Comparison of ENCODE assay signal across 31 cellular contexts in the genomic region with DNA sequence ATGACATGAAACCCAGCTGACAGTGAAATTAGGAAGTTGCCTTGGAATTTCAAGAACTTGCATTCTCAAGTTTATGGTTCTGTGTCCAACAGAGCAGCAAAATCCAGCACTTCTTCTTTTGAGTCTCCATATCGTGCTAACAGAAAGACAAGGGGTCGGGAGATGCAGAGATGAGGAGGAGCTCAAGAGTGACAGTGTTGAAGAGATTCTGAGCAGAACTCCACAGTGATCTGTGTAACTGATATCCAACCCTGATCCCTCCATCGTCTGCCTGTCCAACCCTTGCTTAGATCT. TPM values are rescaled to one million over a fixed set of nuclear protein-coding genes. Genes with fewer than 3 reads are reported as not detected.
DNase-seq lines count a peak whose midpoint lies in the region; ATAC-seq, FAIRE-seq and TF ChIP-seq lines count a peak whose summit lies in the region.
"Had no signal": no experiment of that assay in that cellular context is flagged by ENCODE, and none has a peak within 500 bp of the region (broad histone marks: within the 10 kb centered on the region; RNA-seq: fewer than 3 reads in every experiment).

No MANE protein-coding gene starts in this region.

- no peak overlapping the region for H3K27ac ChIP-seq in OCI-LY7 (ENCODE audit: low read depth, low read length, poor library complexity, severe bottlenecking)
- no peak overlapping the region for H3K27ac ChIP-seq in HepG2 (ENCODE audit: extremely low read length, insufficient read depth, low read length)
- H3K27ac ChIP-seq: BLaER1, KMS-11 had no signal

- TF ChIP-seq RAD21 in HepG2 (CRISPR knock-in tag; IDR thresholded peaks at IDR 0.05): no peak

- TF ChIP-seq EP300 in HepG2 (IDR thresholded peaks at IDR 0.05; ENCODE audit: low read depth in 2 of 2, low read length in 2 of 2): no peak
- no peak for TF ChIP-seq EP300 in HepG2 (CRISPR knock-in tag; IDR thresholded peaks at IDR 0.05; ENCODE audit: borderline replicate concordance)

- DNase-seq in activated naive CD8-positive, alpha-beta T cell treated with anti-CD3 and anti-CD28 coated beads for 36 hours: no peak
- no peak for DNase-seq in OCI-LY7 (ENCODE audit: low spot score)
- no peak for DNase-seq in HepG2 (ENCODE audit: low spot score)
- no peak for DNase-seq in NCI-H2107 (lab: John Stamatoyannopoulos, UW)
- no peak for DNase-seq in left colon
- DNase-seq in NK-92 treated with Interleukin-12 subunit alpha and Interleukin-12 subunit beta, amount 100 ng/mL, for 24 hours (lab: John Stamatoyannopoulos, UW): no peak
- DNase-seq: activated CD4-positive, alpha-beta T cell treated with anti-CD3 and anti-CD28 coated beads, Interleukin-2, amount 10 ng/mL, durations not matched to agents 7 days and 5 days; activated naive CD8-positive, alpha-beta T cell treated with anti-CD3 and anti-CD28 coated beads, Interleukin-2, amount 50 U/mL, for 24 hours; DMS153; effector memory CD4-positive, alpha-beta T cell; GOT3; NCI-H1092 treated with DMSO at 0.1 percent for 48 hours; NCI-H2081 treated with DMSO at 0.1 percent for 48 hours; NCI-H510A; nephron progenitor cell; stimulated activated CD4-positive, alpha-beta T cell treated with anti-CD3 and anti-CD28 coated beads, Interleukin-4, amount 100 ng/mL, for 1 hour; stimulated activated naive CD8-positive, alpha-beta T cell treated with anti-CD3 and anti-CD28 coated beads, Interleukin-15, amount 100 ng/mL, for 72 hours; SW 1271 had no signal

- peaks cover 19% of the 10 kb centered on the region for H3K9me3 ChIP-seq in OCI-LY7 (ENCODE audit: low read length)
- no peaks in the 10 kb centered on the region for H3K9me3 ChIP-seq in HepG2 (ENCODE audit: low read length)
- H3K9me3 ChIP-seq: body of pancreas had no signal

- 51% methylated on average over 3 of the region's 3 CpGs for WGBS in HepG2 (ENCODE audit: low lambda C conversion rate)

- BruUV-seq in OCI-LY7 (replicated peaks; lab: Mats Ljungman, UMichigan): no TSS peak
- BruUV-seq in HepG2 (replicated peaks; lab: Mats Ljungman, UMichigan): no TSS peak

- H2AFZ ChIP-seq in OCI-LY7 (ENCODE audit: low read length): peak overlapping the region; percentile 1; the same call in 1 of the 2 replicates
- H2AFZ ChIP-seq in HepG2 (ENCODE audit: low read length): no peak overlapping the region

- H4K20me1 ChIP-seq in OCI-LY7 (ENCODE audit: insufficient read depth, low read length) (no peaks in the 10 kb centered on the region), HepG2 (ENCODE audit: insufficient read depth, low read length) (no peaks in the 10 kb centered on the region)
- H4K20me1 ChIP-seq: BLaER1 had no signal

- CTCF ChIA-PET in OCI-LY7 (lab: Charles Lee; ENCODE audit: unreplicated experiment): no interaction called here
- CTCF ChIA-PET in HepG2 (lab: Yijun Ruan, JAX; ENCODE audit: low intra/inter-chr PET ratio, low total read pairs): no interaction called here

- TF ChIP-seq CTCF in OCI-LY7 (conservative IDR thresholded peaks at IDR 0.05; ENCODE audit: low read length): no peak
- TF ChIP-seq CTCF in HepG2 (CRISPR knock-in tag; IDR thresholded peaks at IDR 0.05): no peak

- no peak overlapping the region for H3K4me2 ChIP-seq in OCI-LY7 (ENCODE audit: low read length)
- peak overlapping the region; percentile 16; the same call in 1 of the 2 replicates for H3K4me2 ChIP-seq in HepG2 (ENCODE audit: low read depth, low read length)
- H3K4me2 ChIP-seq: BLaER1, KMS-11 had no signal

- H3K9me3 Mint-ChIP-seq in activated naive CD8-positive, alpha-beta T cell (ENCODE audit: low read depth): no peaks in the 10 kb centered on the region
- H3K9me3 Mint-ChIP-seq in activated naive CD8-positive, alpha-beta T cell treated with anti-CD3 and anti-CD28 coated beads for 36 hours: no peaks in the 10 kb centered on the region
- H3K9me3 Mint-ChIP-seq: activated CD4-positive, alpha-beta T cell treated with anti-CD3 and anti-CD28 coated beads, Interleukin-2, amount 10 ng/mL, durations not matched to agents 7 days and 5 days; activated naive CD8-positive, alpha-beta T cell treated with anti-CD3 and anti-CD28 coated beads, Interleukin-2, amount 50 U/mL, for 24 hours; stimulated activated naive CD8-positive, alpha-beta T cell treated with anti-CD3 and anti-CD28 coated beads, Interleukin-15, amount 100 ng/mL, for 72 hours; type B pancreatic cell had no signal

- H3K4me1 ChIP-seq in OCI-LY7 (ENCODE audit: insufficient read depth, low read length, poor library complexity, severe bottlenecking) (peaks cover 57% of the 10 kb centered on the region), HepG2 (ENCODE audit: insufficient read depth, low read length) (peaks cover 57% of the 10 kb centered on the region)

- H3K4me1 Mint-ChIP-seq in activated naive CD8-positive, alpha-beta T cell (ENCODE audit: low read depth): peaks cover 40% of the 10 kb centered on the region
- peaks cover 21% of the 10 kb centered on the region for H3K4me1 Mint-ChIP-seq in activated naive CD8-positive, alpha-beta T cell treated with anti-CD3 and anti-CD28 coated beads for 36 hours

- intact Hi-C loops in OCI-LY7 (cut with micrococcal nuclease; ENCODE audit: unreplicated experiment) (no loop called here), HepG2 (cut with micrococcal nuclease; ENCODE audit: unreplicated experiment) (no loop called here), left colon (cut with DNase I, micrococcal nuclease) (no loop called here)

- no peaks in the 10 kb centered on the region for H3K27me3 Mint-ChIP-seq in activated naive CD8-positive, alpha-beta T cell
- H3K27me3 Mint-ChIP-seq in activated naive CD8-positive, alpha-beta T cell treated with anti-CD3 and anti-CD28 coated beads for 36 hours: no peaks in the 10 kb centered on the region
- H3K27me3 Mint-ChIP-seq: activated CD4-positive, alpha-beta T cell treated with anti-CD3 and anti-CD28 coated beads, Interleukin-2, amount 10 ng/mL, durations not matched to agents 7 days and 5 days; activated naive CD8-positive, alpha-beta T cell treated with anti-CD3 and anti-CD28 coated beads, Interleukin-2, amount 50 U/mL, for 24 hours; stimulated activated naive CD8-positive, alpha-beta T cell treated with anti-CD3 and anti-CD28 coated beads, Interleukin-15, amount 100 ng/mL, for 72 hours; type B pancreatic cell had no signal

- in situ Hi-C loops in HepG2 (cut with HindIII; ENCODE audit: extremely low pct_ligation_motif_present, low pct_unique_long_range_greater_than_20kb): no loop called here

- H3K36me3 Mint-ChIP-seq in activated naive CD8-positive, alpha-beta T cell: peaks cover 2% of the 10 kb centered on the region
- H3K36me3 Mint-ChIP-seq in activated naive CD8-positive, alpha-beta T cell treated with anti-CD3 and anti-CD28 coated beads for 36 hours: peaks cover 22% of the 10 kb centered on the region
- H3K36me3 Mint-ChIP-seq: type B pancreatic cell had no signal

- H3K27ac Mint-ChIP-seq in activated naive CD8-positive, alpha-beta T cell: peak overlapping the region; percentile 25
- no peak overlapping the region for H3K27ac Mint-ChIP-seq in activated naive CD8-positive, alpha-beta T cell treated with anti-CD3 and anti-CD28 coated beads for 36 hours
- H3K27ac Mint-ChIP-seq: activated CD4-positive, alpha-beta T cell treated with anti-CD3 and anti-CD28 coated beads, Interleukin-2, amount 10 ng/mL, durations not matched to agents 7 days and 5 days; activated naive CD8-positive, alpha-beta T cell treated with anti-CD3 and anti-CD28 coated beads, Interleukin-2, amount 50 U/mL, for 24 hours; stimulated activated naive CD8-positive, alpha-beta T cell treated with anti-CD3 and anti-CD28 coated beads, Interleukin-15, amount 100 ng/mL, for 72 hours; type B pancreatic cell had no signal

- H3K36me3 ChIP-seq in OCI-LY7 (ENCODE audit: insufficient read depth, low read length): peaks cover 9% of the 10 kb centered on the region; the same call in 1 of the 2 replicates
- no peaks in the 10 kb centered on the region for H3K36me3 ChIP-seq in HepG2 (replicated peaks in 1 of 2; ENCODE audit: control insufficient read depth in 1 of 2, insufficient read depth in 2 of 2, low read length in 2 of 2)
- H3K36me3 ChIP-seq: BLaER1 had no signal

- no peaks in the 10 kb centered on the region for H3K9me2 ChIP-seq in OCI-LY7 (ENCODE audit: insufficient read depth, low read length)

- POLR2A ChIA-PET in OCI-LY7 (lab: Charles Lee): interaction anchor here (0.9 to 1.2 kb wide), 2 partner anchors 9 to 60 kb away, joined by 3 to 4 read pairs; no protein-coding TSS in a partner anchor
- POLR2A ChIA-PET in HepG2 (lab: Yijun Ruan, JAX): no interaction called here

- no peak for TF ChIP-seq POLR2A in HepG2 (IDR thresholded peaks at IDR 0.05; ENCODE audit: insufficient read depth in 1 of 2, low read depth in 2 of 2, low read length in 2 of 2)

- H3K27me3 ChIP-seq in HepG2 (ENCODE audit: control insufficient read depth in 1 of 2, insufficient read depth in 2 of 2, low read length in 2 of 2): no peaks in the 10 kb centered on the region
- H3K27me3 ChIP-seq: BLaER1, body of pancreas had no signal

- H3K4me3 Mint-ChIP-seq in activated naive CD8-positive, alpha-beta T cell: no peak overlapping the region
- H3K4me3 Mint-ChIP-seq in activated naive CD8-positive, alpha-beta T cell treated with anti-CD3 and anti-CD28 coated beads for 36 hours: no peak overlapping the region
- H3K4me3 Mint-ChIP-seq: activated CD4-positive, alpha-beta T cell treated with anti-CD3 and anti-CD28 coated beads, Interleukin-2, amount 10 ng/mL, durations not matched to agents 7 days and 5 days; activated naive CD8-positive, alpha-beta T cell treated with anti-CD3 and anti-CD28 coated beads, Interleukin-2, amount 50 U/mL, for 24 hours; nephron progenitor cell; stimulated activated naive CD8-positive, alpha-beta T cell treated with anti-CD3 and anti-CD28 coated beads, Interleukin-15, amount 100 ng/mL, for 72 hours; type B pancreatic cell had no signal

- no peaks in the 10 kb centered on the region; the same call in 1 of the 2 replicates for H3K79me2 ChIP-seq in OCI-LY7 (ENCODE audit: insufficient read depth, low read depth, low read length)
- H3K79me2 ChIP-seq in HepG2 (ENCODE audit: insufficient read depth, low read length): no peaks in the 10 kb centered on the region

- H3K9ac ChIP-seq in HepG2 (ENCODE audit: insufficient read depth, low read depth, low read length): no peak overlapping the region
- H3K9ac ChIP-seq: BLaER1, KMS-11 had no signal

- H3K4me3 ChIP-seq in OCI-LY7 (ENCODE audit: low read depth, low read length, poor library complexity, severe bottlenecking) (no peak overlapping the region), HepG2 (replicated peaks in 1 of 3; ENCODE audit: insufficient read depth in 1 of 3, low read depth in 2 of 3, low read length in 3 of 3) (no peak overlapping the region)
- H3K4me3 ChIP-seq: BLaER1, body of pancreas, skin epidermis had no signal

- no peak for ATAC-seq in HepG2
- ATAC-seq in GM21717 (IDR thresholded peaks at IDR 0.05; ENCODE audit: unreplicated experiment): no peak
- ATAC-seq in left colon: no peak
- ATAC-seq: activated naive CD8-positive, alpha-beta T cell treated with anti-CD3 and anti-CD28 coated beads, Interleukin-2, amount 50 U/mL, for 24 hours; body of pancreas; esophagus mucosa; stimulated activated naive CD8-positive, alpha-beta T cell treated with anti-CD3 and anti-CD28 coated beads, Interleukin-15, amount 100 ng/mL, for 72 hours had no signal

- FAIRE-seq in HepG2 (lab: Jason Lieb, UNC): no peak
- FAIRE-seq: frontal cortex, TTC549 had no signal

RNA-seq across cellular contexts. Expression of a gene that starts 21.2 kb away (rescaled TPM):
- under 1 TPM; 0.14 to 0.16 TPM for total RNA-seq in activated naive CD8-positive, alpha-beta T cell treated with anti-CD3 and anti-CD28 coated beads for 36 hours
- total RNA-seq in OCI-LY7 (2014; rRNA removed; shearing (Covaris generic)): 0.25 and 0.36 TPM in 2 replicates
- total RNA-seq in OCI-LY7 (2022) (1.0 and 1.1 TPM in 2 replicates), HepG2 (2016; rRNA removed; fragmentation: Illumina TruSeq; extraction: Trizol) (not detected in 2 replicates), left colon (not detected)
- not detected in 2 replicates for total RNA-seq in HepG2 (2016; cell fraction: cytosol; rRNA removed; fragmentation: Illumina TruSeq; extraction: Trizol; ENCODE audit: low read depth)
- total RNA-seq in HepG2 (2016; cell fraction: insoluble cytoplasmic fraction; rRNA removed; fragmentation: Illumina TruSeq; extraction: Trizol): not detected in 2 replicates
- total RNA-seq in HepG2 (2016; cell fraction: membrane; rRNA removed; fragmentation: Illumina TruSeq; extraction: Trizol): not detected in 2 replicates
- not detected in 2 replicates for total RNA-seq in HepG2 (2016; cell fraction: nucleus; rRNA removed; fragmentation: Illumina TruSeq; extraction: Trizol)
- polyA plus RNA-seq in HepG2 (2011; rRNA removed): 0.04 and 0.12 TPM in 2 replicates
- 0.04 and 0.08 TPM in 2 replicates for polyA plus RNA-seq in HepG2 (2011; cell fraction: cytosol; rRNA removed)
- polyA plus RNA-seq in HepG2 (2011; cell fraction: nucleus; rRNA removed): not detected in 2 replicates
- polyA plus RNA-seq in HepG2 (2012): 0.05 and 0.07 TPM in 2 replicates
- polyA plus RNA-seq in HepG2 (2016; cell fraction: cytosol; fragmentation: Illumina TruSeq; extraction: Trizol; ENCODE audit: low read depth): not detected in 2 replicates
- polyA plus RNA-seq in HepG2 (2016; cell fraction: insoluble cytoplasmic fraction; fragmentation: Illumina TruSeq; extraction: Trizol; ENCODE audit: low read depth): not detected in 2 replicates
- polyA plus RNA-seq in HepG2 (2016; cell fraction: membrane; fragmentation: Illumina TruSeq; extraction: Trizol; ENCODE audit: low read depth): not detected in 2 replicates
- not detected in 2 replicates for polyA plus RNA-seq in HepG2 (2016; cell fraction: nucleus; fragmentation: Illumina TruSeq; extraction: Trizol; ENCODE audit: insufficient read depth, low read depth)
- polyA minus RNA-seq in HepG2 (2011; rRNA and poly(A)+ RNA removed; ENCODE audit: low replicate concordance): not detected in 2 replicates
- not detected in 2 replicates for polyA minus RNA-seq in HepG2 (2011; cell fraction: cytosol; rRNA and poly(A)+ RNA removed)
- polyA minus RNA-seq in HepG2 (2011; cell fraction: nucleus; rRNA and poly(A)+ RNA removed): not detected in 2 replicates
- total RNA-seq: A172; activated CD4-positive, alpha-beta T cell treated with anti-CD3 and anti-CD28 coated beads, Interleukin-2, amount 10 ng/mL, durations not matched to agents 7 days and 5 days; body of pancreas; esophagus mucosa; frontal cortex; kidney epithelial cell; pulmonary artery endothelial cell had no signal

RNA-seq across cellular contexts. Expression of a gene that starts 21.2 kb away (rescaled TPM):
- 10 to 100 TPM; 19.0 to 21.3 TPM for total RNA-seq in activated naive CD8-positive, alpha-beta T cell treated with anti-CD3 and anti-CD28 coated beads for 36 hours
- 15.4 and 22.8 TPM in 2 replicates for total RNA-seq in OCI-LY7 (2014; rRNA removed; shearing (Covaris generic))
- total RNA-seq in OCI-LY7 (2022) (23.4 and 23.5 TPM in 2 replicates), HepG2 (2016; rRNA removed; fragmentation: Illumina TruSeq; extraction: Trizol) (9.1 and 16.4 TPM in 2 replicates), left colon (10 to 100 TPM; 19.8 to 25.7 TPM)
- 2.8 and 3.8 TPM in 2 replicates for total RNA-seq in HepG2 (2016; cell fraction: cytosol; rRNA removed; fragmentation: Illumina TruSeq; extraction: Trizol; ENCODE audit: low read depth)
- total RNA-seq in HepG2 (2016; cell fraction: insoluble cytoplasmic fraction; rRNA removed; fragmentation: Illumina TruSeq; extraction: Trizol): 9.2 and 15.3 TPM in 2 replicates
- total RNA-seq in HepG2 (2016; cell fraction: membrane; rRNA removed; fragmentation: Illumina TruSeq; extraction: Trizol): 5.5 and 6.0 TPM in 2 replicates
- total RNA-seq in HepG2 (2016; cell fraction: nucleus; rRNA removed; fragmentation: Illumina TruSeq; extraction: Trizol): 18.6 and 21.3 TPM in 2 replicates
- polyA plus RNA-seq in HepG2 (2011; rRNA removed): 30.4 and 35.0 TPM in 2 replicates
- 23.7 and 28.2 TPM in 2 replicates for polyA plus RNA-seq in HepG2 (2011; cell fraction: cytosol; rRNA removed)
- 33.3 and 38.3 TPM in 2 replicates for polyA plus RNA-seq in HepG2 (2011; cell fraction: nucleus; rRNA removed)
- polyA plus RNA-seq in HepG2 (2012): 18.7 and 23.0 TPM in 2 replicates
- 2.6 and 3.2 TPM in 2 replicates for polyA plus RNA-seq in HepG2 (2016; cell fraction: cytosol; fragmentation: Illumina TruSeq; extraction: Trizol; ENCODE audit: low read depth)
- polyA plus RNA-seq in HepG2 (2016; cell fraction: insoluble cytoplasmic fraction; fragmentation: Illumina TruSeq; extraction: Trizol; ENCODE audit: low read depth): 11.1 TPM in 2 replicates
- polyA plus RNA-seq in HepG2 (2016; cell fraction: membrane; fragmentation: Illumina TruSeq; extraction: Trizol; ENCODE audit: low read depth): 3.3 and 3.5 TPM in 2 replicates
- polyA plus RNA-seq in HepG2 (2016; cell fraction: nucleus; fragmentation: Illumina TruSeq; extraction: Trizol; ENCODE audit: insufficient read depth, low read depth): 49.0 and 49.2 TPM in 2 replicates
- 23.9 and 31.6 TPM in 2 replicates for polyA minus RNA-seq in HepG2 (2011; rRNA and poly(A)+ RNA removed; ENCODE audit: low replicate concordance)
- polyA minus RNA-seq in HepG2 (2011; cell fraction: cytosol; rRNA and poly(A)+ RNA removed): 10.4 and 12.6 TPM in 2 replicates
- 25.0 and 37.0 TPM in 2 replicates for polyA minus RNA-seq in HepG2 (2011; cell fraction: nucleus; rRNA and poly(A)+ RNA removed)

RNA-seq across cellular contexts. Expression of a gene that starts 38.6 kb away (rescaled TPM):
- 10 to 100 TPM; 28.8 to 30.1 TPM for total RNA-seq in activated naive CD8-positive, alpha-beta T cell treated with anti-CD3 and anti-CD28 coated beads for 36 hours
- total RNA-seq in OCI-LY7 (2014; rRNA removed; shearing (Covaris generic)): 17.4 and 20.5 TPM in 2 replicates
- total RNA-seq in OCI-LY7 (2022) (22.1 and 26.9 TPM in 2 replicates), HepG2 (2016; rRNA removed; fragmentation: Illumina TruSeq; extraction: Trizol) (2.9 and 4.3 TPM in 2 replicates), left colon (10 to 100 TPM; 14.9 TPM)
- total RNA-seq in HepG2 (2016; cell fraction: cytosol; rRNA removed; fragmentation: Illumina TruSeq; extraction: Trizol; ENCODE audit: low read depth): 1.1 and 1.8 TPM in 2 replicates
- total RNA-seq in HepG2 (2016; cell fraction: insoluble cytoplasmic fraction; rRNA removed; fragmentation: Illumina TruSeq; extraction: Trizol): 4.0 and 5.3 TPM in 2 replicates
- total RNA-seq in HepG2 (2016; cell fraction: membrane; rRNA removed; fragmentation: Illumina TruSeq; extraction: Trizol): 1.1 and 2.7 TPM in 2 replicates
- total RNA-seq in HepG2 (2016; cell fraction: nucleus; rRNA removed; fragmentation: Illumina TruSeq; extraction: Trizol): 10.3 and 12.7 TPM in 2 replicates
- 5.0 and 6.3 TPM in 2 replicates for polyA plus RNA-seq in HepG2 (2011; rRNA removed)
- 2.3 and 3.7 TPM in 2 replicates for polyA plus RNA-seq in HepG2 (2011; cell fraction: cytosol; rRNA removed)
- polyA plus RNA-seq in HepG2 (2011; cell fraction: nucleus; rRNA removed): 12.9 and 22.9 TPM in 2 replicates
- polyA plus RNA-seq in HepG2 (2012): 3.7 and 5.2 TPM in 2 replicates
- 0.26 and 0.36 TPM in 2 replicates for polyA plus RNA-seq in HepG2 (2016; cell fraction: cytosol; fragmentation: Illumina TruSeq; extraction: Trizol; ENCODE audit: low read depth)
- 1.9 and 2.2 TPM in 2 replicates for polyA plus RNA-seq in HepG2 (2016; cell fraction: insoluble cytoplasmic fraction; fragmentation: Illumina TruSeq; extraction: Trizol; ENCODE audit: low read depth)
- polyA plus RNA-seq in HepG2 (2016; cell fraction: membrane; fragmentation: Illumina TruSeq; extraction: Trizol; ENCODE audit: low read depth): 0.65 and 0.73 TPM in 2 replicates
- polyA plus RNA-seq in HepG2 (2016; cell fraction: nucleus; fragmentation: Illumina TruSeq; extraction: Trizol; ENCODE audit: insufficient read depth, low read depth): 13.4 and 14.1 TPM in 2 replicates
- polyA minus RNA-seq in HepG2 (2011; rRNA and poly(A)+ RNA removed; ENCODE audit: low replicate concordance): 8.0 and 29.3 TPM in 2 replicates
- polyA minus RNA-seq in HepG2 (2011; cell fraction: cytosol; rRNA and poly(A)+ RNA removed): 1.1 and 1.4 TPM in 2 replicates
- polyA minus RNA-seq in HepG2 (2011; cell fraction: nucleus; rRNA and poly(A)+ RNA removed): 10.0 and 27.5 TPM in 2 replicates

RNA-seq across cellular contexts. Expression of a gene that starts 59.2 kb away (rescaled TPM):
- total RNA-seq in activated naive CD8-positive, alpha-beta T cell treated with anti-CD3 and anti-CD28 coated beads for 36 hours: 10 to 100 TPM; 89.2 to 90.1 TPM
- 113 and 116 TPM in 2 replicates for total RNA-seq in OCI-LY7 (2014; rRNA removed; shearing (Covaris generic))
- 104 and 113 TPM in 2 replicates for total RNA-seq in OCI-LY7 (2022)
- 52.1 and 79.1 TPM in 2 replicates for total RNA-seq in HepG2 (2016; rRNA removed; fragmentation: Illumina TruSeq; extraction: Trizol)
- 14.1 and 14.2 TPM in 2 replicates for total RNA-seq in HepG2 (2016; cell fraction: cytosol; rRNA removed; fragmentation: Illumina TruSeq; extraction: Trizol; ENCODE audit: low read depth)
- 57.3 and 82.0 TPM in 2 replicates for total RNA-seq in HepG2 (2016; cell fraction: insoluble cytoplasmic fraction; rRNA removed; fragmentation: Illumina TruSeq; extraction: Trizol)
- 39.7 and 45.8 TPM in 2 replicates for total RNA-seq in HepG2 (2016; cell fraction: membrane; rRNA removed; fragmentation: Illumina TruSeq; extraction: Trizol)
- 25.0 and 25.1 TPM in 2 replicates for total RNA-seq in HepG2 (2016; cell fraction: nucleus; rRNA removed; fragmentation: Illumina TruSeq; extraction: Trizol)
- polyA plus RNA-seq in HepG2 (2011; rRNA removed): 35.2 and 39.9 TPM in 2 replicates
- 30.0 and 36.6 TPM in 2 replicates for polyA plus RNA-seq in HepG2 (2011; cell fraction: cytosol; rRNA removed)
- 17.1 and 20.4 TPM in 2 replicates for polyA plus RNA-seq in HepG2 (2011; cell fraction: nucleus; rRNA removed)
- 43.4 and 46.6 TPM in 2 replicates for polyA plus RNA-seq in HepG2 (2012)
- 7.3 and 12.1 TPM in 2 replicates for polyA plus RNA-seq in HepG2 (2016; cell fraction: cytosol; fragmentation: Illumina TruSeq; extraction: Trizol; ENCODE audit: low read depth)
- polyA plus RNA-seq in HepG2 (2016; cell fraction: insoluble cytoplasmic fraction; fragmentation: Illumina TruSeq; extraction: Trizol; ENCODE audit: low read depth): 70.8 and 81.5 TPM in 2 replicates
- 23.8 and 31.2 TPM in 2 replicates for polyA plus RNA-seq in HepG2 (2016; cell fraction: membrane; fragmentation: Illumina TruSeq; extraction: Trizol; ENCODE audit: low read depth)
- polyA plus RNA-seq in HepG2 (2016; cell fraction: nucleus; fragmentation: Illumina TruSeq; extraction: Trizol; ENCODE audit: insufficient read depth, low read depth): 36.5 and 38.4 TPM in 2 replicates
- 13.7 and 15.1 TPM in 2 replicates for polyA minus RNA-seq in HepG2 (2011; rRNA and poly(A)+ RNA removed; ENCODE audit: low replicate concordance)
- 19.8 and 21.2 TPM in 2 replicates for polyA minus RNA-seq in HepG2 (2011; cell fraction: cytosol; rRNA and poly(A)+ RNA removed)
- 6.7 and 13.2 TPM in 2 replicates for polyA minus RNA-seq in HepG2 (2011; cell fraction: nucleus; rRNA and poly(A)+ RNA removed)
- total RNA-seq in left colon: 10 to 100 TPM; 54.9 to 55.7 TPM
